ENCODE assay signal across 8 cellular contexts in the genomic region with DNA sequence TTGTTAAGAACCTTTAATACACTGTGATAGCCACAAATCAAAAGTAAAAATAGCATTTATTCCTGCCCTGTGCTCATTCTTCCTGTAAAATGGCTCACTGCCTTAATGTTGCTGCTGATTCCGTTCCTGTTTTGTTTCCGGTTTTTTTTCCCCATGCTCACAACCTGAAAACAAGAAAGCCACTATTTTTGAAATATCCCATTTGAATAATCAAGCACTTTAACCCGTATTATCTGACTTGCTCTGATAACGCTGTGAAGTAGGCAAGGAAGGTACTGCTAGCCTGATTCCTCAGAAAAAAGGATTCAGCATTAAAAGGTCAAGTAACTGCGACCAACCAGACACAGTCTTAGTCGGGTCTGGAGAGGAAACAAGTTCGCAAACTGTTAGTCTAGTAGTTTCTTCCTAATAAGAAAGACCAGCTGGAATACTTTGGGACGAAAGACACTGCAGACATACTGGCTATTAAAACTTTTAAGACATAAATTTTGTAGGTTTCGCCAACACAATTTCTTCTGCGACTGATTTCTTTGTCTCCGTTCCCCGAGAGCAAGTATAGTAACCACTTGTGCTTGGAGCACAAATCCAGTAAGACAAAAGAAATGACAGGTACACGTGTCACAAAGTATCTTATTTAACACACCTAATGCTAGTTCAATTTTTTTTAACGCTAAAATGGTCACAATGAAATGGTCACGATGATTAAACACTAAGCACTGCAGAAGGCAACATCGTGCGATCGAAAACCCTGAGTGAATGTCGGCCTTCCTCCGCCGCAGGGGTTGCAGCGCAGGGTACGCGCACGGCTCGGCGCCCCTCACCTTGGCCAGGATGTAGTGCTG. TPM values are rescaled to one million over a fixed set of nuclear protein-coding genes. Genes with fewer than 3 reads are reported as not detected.
A peak's percentile ranks its signal among the peaks of the same experiment; 100 is the strongest.
DNase-seq lines count a peak whose midpoint lies in the region; ATAC-seq and TF ChIP-seq lines count a peak whose summit lies in the region.

No MANE protein-coding gene starts in this region.

- H2AK5ac ChIP-seq in mesenchymal stem cell (ENCODE audit: low read length, severe bottlenecking): no peak overlapping the region

- 2% methylated on average over 27 of the region's 27 CpGs for WGBS in mesenchymal stem cell

- H3K27ac ChIP-seq in CD8-positive, alpha-beta T cell (ENCODE audit: low read depth, low read length): peak overlapping the region; percentile 97
- H3K27ac ChIP-seq in mesenchymal stem cell (ENCODE audit: low read length, poor library complexity, severe bottlenecking) (peak overlapping the region; percentile 71), upper lobe of right lung (peak overlapping the region; percentile 97)

- H2BK5ac ChIP-seq in mesenchymal stem cell (ENCODE audit: low read depth, low read length, poor library complexity, severe bottlenecking): no peak overlapping the region

- DNase-seq in CD8-positive, alpha-beta T cell: peak in 1 of 7 experiments; percentile 2
- DNase-seq in HT1080 (ENCODE audit: low read depth) (peak; percentile 47), SHP77 treated with DMSO at 0.1 percent for 48 hours (lab: John Stamatoyannopoulos, UW) (peak; percentile 48), dermis microvascular lymphatic vessel endothelial cell (ENCODE audit: low read depth in 2 of 2) (peak; percentile 32 to 59), mesenchymal stem cell (peak; percentile 65), upper lobe of right lung (no peak)

- no peaks in the 10 kb centered on the region for H3K27me3 ChIP-seq in CD8-positive, alpha-beta T cell (ENCODE audit: insufficient read depth, low read length)
- H3K27me3 ChIP-seq in mesenchymal stem cell (ENCODE audit: control insufficient read depth in 1 of 2, insufficient read depth in 1 of 2, low read length in 2 of 2) (no peaks in the 10 kb centered on the region), upper lobe of right lung (no peaks in the 10 kb centered on the region)

- H3K36me3 Mint-ChIP-seq in CD8-positive, alpha-beta T cell: peaks cover 29% of the 10 kb centered on the region

- no peaks in the 10 kb centered on the region for H3K36me3 ChIP-seq in CD8-positive, alpha-beta T cell (ENCODE audit: insufficient read depth, low read length)
- peaks cover 0 to 51% of the 10 kb centered on the region in 2 experiments for H3K36me3 ChIP-seq in mesenchymal stem cell (ENCODE audit: control insufficient read depth in 1 of 2, insufficient read depth in 2 of 2, low read depth in 1 of 2, low read length in 2 of 2)
- peaks cover 13% of the 10 kb centered on the region for H3K36me3 ChIP-seq in upper lobe of right lung

- peak overlapping the region; percentile 97 for H3K27ac Mint-ChIP-seq in CD8-positive, alpha-beta T cell

- peak overlapping the region; percentile 96 for H3K9ac ChIP-seq in mesenchymal stem cell (ENCODE audit: low read length)

- H3K4me3 Mint-ChIP-seq in CD8-positive, alpha-beta T cell: peak overlapping the region; percentile 95

- peaks cover 54% of the 10 kb centered on the region for H3K4me1 Mint-ChIP-seq in CD8-positive, alpha-beta T cell (ENCODE audit: low read depth)

- no peak overlapping the region for H2BK15ac ChIP-seq in mesenchymal stem cell (ENCODE audit: low read depth, poor library complexity, severe bottlenecking)

- peak overlapping the region; percentile 78 for H4K8ac ChIP-seq in mesenchymal stem cell (ENCODE audit: low read length)

- H3K4me3 ChIP-seq in CD8-positive, alpha-beta T cell (ENCODE audit: low read depth, low read length): peak overlapping the region; percentile 69
- H3K4me3 ChIP-seq in mesenchymal stem cell (ENCODE audit: insufficient read depth in 1 of 2, low read depth in 1 of 2, low read length in 2 of 2) (peak overlapping the region; percentile 82 to 97), upper lobe of right lung (peak overlapping the region; percentile 81)

- H3K4me2 ChIP-seq in mesenchymal stem cell (ENCODE audit: low read length, poor library complexity, severe bottlenecking): peak overlapping the region; percentile 46

- intact Hi-C loops in CD8-positive, alpha-beta T cell (cut with DNase I, micrococcal nuclease): loop anchor here (1.0 to 10.0 kb wide), 6 partner anchors 154 to 1376 kb away; a partner anchor contains a TSS
- intact Hi-C loops in upper lobe of right lung (cut with DNase I): no loop called here

- no peak overlapping the region for H2BK120ac ChIP-seq in mesenchymal stem cell (ENCODE audit: low read depth, low read length)

- H4K91ac ChIP-seq in mesenchymal stem cell (ENCODE audit: low read length): peak overlapping the region; percentile 85

- no peaks in the 10 kb centered on the region for H3K9me3 Mint-ChIP-seq in CD8-positive, alpha-beta T cell

- peak overlapping the region; percentile 68 to 94 for H3K4ac ChIP-seq in mesenchymal stem cell (ENCODE audit: low read depth in 1 of 2, low read length in 2 of 2)

- peak overlapping the region; percentile 79 to 95 for H3K18ac ChIP-seq in mesenchymal stem cell (ENCODE audit: low read depth in 1 of 2, low read length in 2 of 2)

- no peaks in the 10 kb centered on the region for H3K27me3 Mint-ChIP-seq in CD8-positive, alpha-beta T cell (ENCODE audit: low read depth)

- H3K4me1 ChIP-seq in CD8-positive, alpha-beta T cell (ENCODE audit: insufficient read depth, low read length): peaks cover 33% of the 10 kb centered on the region
- H3K4me1 ChIP-seq in mesenchymal stem cell (ENCODE audit: control insufficient read depth, insufficient read depth, low read depth, low read length): peaks cover 3% of the 10 kb centered on the region
- H3K4me1 ChIP-seq in upper lobe of right lung: peaks cover 12% of the 10 kb centered on the region

- CTCF ChIA-PET in CD8-positive, alpha-beta T cell (lab: Charles Lee): no interaction called here

- H3K9me3 ChIP-seq in CD8-positive, alpha-beta T cell (ENCODE audit: low read length): no peaks in the 10 kb centered on the region
- H3K9me3 ChIP-seq in mesenchymal stem cell (ENCODE audit: control insufficient read depth, low read length) (no peaks in the 10 kb centered on the region), upper lobe of right lung (no peaks in the 10 kb centered on the region)

- ATAC-seq in CD8-positive, alpha-beta T cell: peak; percentile 6
- ATAC-seq in GM19438 (IDR thresholded peaks at IDR 0.05; ENCODE audit: low read depth, unreplicated experiment) (peak; percentile 0), upper lobe of right lung (no peak), GM21737 (IDR thresholded peaks at IDR 0.05; ENCODE audit: unreplicated experiment) (no peak)

- H3K79me1 ChIP-seq in mesenchymal stem cell (replicated peaks; ENCODE audit: low read length, poor library complexity, severe bottlenecking): peaks cover 18% of the 10 kb centered on the region

- peak overlapping the region in 1 of 2 experiments; percentile 92 for H3K23ac ChIP-seq in mesenchymal stem cell (ENCODE audit: low read length in 2 of 2)

- H2BK12ac ChIP-seq in mesenchymal stem cell (ENCODE audit: low read length in 2 of 2): peak overlapping the region in 1 of 2 experiments; percentile 65

- POLR2A ChIA-PET in CD8-positive, alpha-beta T cell (lab: Charles Lee): interaction anchor here (1.0 to 3.8 kb wide), 3 partner anchors 12 to 190 kb away, joined by 3 to 24 read pairs (median 13); a partner anchor contains a TSS

- peak overlapping the region; percentile 84 for H2AFZ ChIP-seq in mesenchymal stem cell (ENCODE audit: low read depth, low read length)

- TF ChIP-seq CTCF in CD8-positive, alpha-beta T cell (IDR thresholded peaks at IDR 0.05): no peak
- TF ChIP-seq CTCF in upper lobe of right lung (IDR thresholded peaks at IDR 0.05): no peak

- H3K14ac ChIP-seq in mesenchymal stem cell (ENCODE audit: low read length in 2 of 2): peak overlapping the region in 1 of 2 experiments; percentile 91

RNA-seq across cellular contexts. Expression of a gene that starts 0.8 kb away (rescaled TPM):
- total RNA-seq in CD8-positive, alpha-beta T cell: 1 to 10 TPM; 6.7 to 7.2 TPM
- total RNA-seq in HT1080 (2014; rRNA removed; shearing (Covaris generic)): 28.5 and 34.5 TPM in 2 replicates
- 22.9 and 23.0 TPM in 2 replicates for polyA plus RNA-seq in HT1080 (2015; cell fraction: cytosol; rRNA removed)
- 15.1 and 16.3 TPM in 2 replicates for polyA plus RNA-seq in HT1080 (2015; cell fraction: nucleus; rRNA removed)
- total RNA-seq in dermis microvascular lymphatic vessel endothelial cell (13.7 and 20.8 TPM in 2 replicates), upper lobe of right lung (13.2 TPM)
- polyA plus RNA-seq in mesenchymal stem cell (2013, experiment 1 of 2): 9.6 TPM
- 9.2 TPM for polyA plus RNA-seq in mesenchymal stem cell (2013, experiment 2 of 2)

Comparison
In these comparisons a context has a peak if more than half of its experiments do, and no peak if none do; other contexts are left out.
1. ATAC-seq: peak in CD8-positive, alpha-beta T cell (single experiment) and GM19438 (single experiment); none in upper lobe of right lung (single experiment) and GM21737 (single experiment).
2. Peak in every context shown above with its lines, with median percentiles within 50 percentile points of each other: H3K27ac ChIP-seq and H3K4me3 ChIP-seq.